ENCODE assay signal across 8 cellular contexts in the genomic region with DNA sequence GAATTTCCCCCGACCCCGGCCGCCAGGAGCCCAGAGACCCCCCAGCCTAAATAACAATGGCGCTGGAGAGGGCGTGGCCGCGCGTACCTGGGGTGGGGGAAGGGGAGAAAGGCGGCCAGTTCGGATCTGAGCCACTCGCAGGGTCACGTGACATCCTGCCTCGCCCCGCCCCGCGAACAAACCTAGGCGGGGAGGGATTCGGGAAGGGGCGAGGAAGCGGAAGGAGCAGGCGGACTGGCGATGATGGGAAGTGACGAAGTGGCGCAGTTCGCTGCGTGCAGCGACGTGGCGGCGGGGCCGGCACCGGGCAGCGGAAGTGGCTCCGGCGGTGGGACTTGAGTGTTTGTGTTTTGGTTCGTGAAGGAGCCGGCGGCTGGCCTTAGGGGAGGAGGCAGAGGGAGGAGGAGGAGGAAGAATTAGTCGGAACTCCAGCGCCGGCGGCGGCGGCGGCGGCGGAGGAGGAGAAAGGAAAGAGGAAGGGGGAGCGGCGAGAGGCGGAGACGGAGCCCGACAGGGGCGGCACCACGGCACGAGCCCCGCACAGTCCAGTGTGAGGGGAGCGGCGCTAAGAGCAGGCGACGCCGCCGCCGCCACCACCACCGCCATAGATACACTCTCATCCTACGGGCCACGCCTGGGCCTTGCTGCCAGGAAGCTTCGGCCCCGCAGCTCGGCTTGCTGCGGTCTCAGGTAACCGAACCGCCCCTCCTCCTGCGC. TPM values are rescaled to one million over a fixed set of nuclear protein-coding genes. Genes with fewer than 3 reads are reported as not detected.
DNase-seq lines count a peak whose midpoint lies in the region; ATAC-seq and TF ChIP-seq lines count a peak whose summit lies in the region.

A gene with protein sequence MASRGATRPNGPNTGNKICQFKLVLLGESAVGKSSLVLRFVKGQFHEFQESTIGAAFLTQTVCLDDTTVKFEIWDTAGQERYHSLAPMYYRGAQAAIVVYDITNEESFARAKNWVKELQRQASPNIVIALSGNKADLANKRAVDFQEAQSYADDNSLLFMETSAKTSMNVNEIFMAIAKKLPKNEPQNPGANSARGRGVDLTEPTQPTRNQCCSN (plus strand): TSS at position 266 of the 717 bp plus-strand sequence. CDS start 3,802 bp downstream, outside the sequence.

- peak within 1 kb of the TSS; percentile 86 for H3K4me3 ChIP-seq in left ventricle myocardium inferior
- H3K4me3 ChIP-seq in prostate gland: peak within 1 kb of the TSS; percentile 82 to 93
- peak within 1 kb of the TSS; percentile 66 for H3K4me3 ChIP-seq in urinary bladder (ENCODE audit: low read depth, low read length)

- peak; percentile 82 for TF ChIP-seq POLR2A in prostate gland (IDR thresholded peaks at IDR 0.05)

- H3K4me1 ChIP-seq in left ventricle myocardium inferior (peaks cover 56% of the 10 kb centered on the region), prostate gland (replicated peaks) (no peaks in the 10 kb centered on the region), urinary bladder (ENCODE audit: insufficient read depth) (no peaks in the 10 kb centered on the region)

- ATAC-seq in GM18498 (IDR thresholded peaks at IDR 0.05; ENCODE audit: unreplicated experiment): peak; percentile 96
- peak; percentile 94 for ATAC-seq in HG02938 (IDR thresholded peaks at IDR 0.05; ENCODE audit: unreplicated experiment)

- TF ChIP-seq CTCF in left ventricle myocardium inferior (IDR thresholded peaks at IDR 0.05; ENCODE audit: borderline replicate concordance): peak; percentile 14
- TF ChIP-seq CTCF in prostate gland (IDR thresholded peaks at IDR 0.05): peak in 2 of 4 experiments; percentile 12 to 29

- H3K27me3 ChIP-seq in left ventricle myocardium inferior (ENCODE audit: low read depth) (no peaks in the 10 kb centered on the region), prostate gland (replicated peaks; ENCODE audit: insufficient read depth) (no peaks in the 10 kb centered on the region)

- H3K36me3 ChIP-seq in left ventricle myocardium inferior (peaks cover 12% of the 10 kb centered on the region), prostate gland (no peaks in the 10 kb centered on the region), urinary bladder (ENCODE audit: insufficient read depth) (no peaks in the 10 kb centered on the region)

- under 1% methylated on average over 73 of the region's 73 CpGs for WGBS in prostate gland
- under 1% methylated on average over 73 of the region's 73 CpGs for WGBS in urinary bladder

- H3K9me3 ChIP-seq in left ventricle myocardium inferior (replicated peaks) (no peaks in the 10 kb centered on the region), prostate gland (no peaks in the 10 kb centered on the region)

- H3K27ac ChIP-seq in angular gyrus (ENCODE audit: low read depth, low read length) (peak within 1 kb of the TSS; percentile 88), left ventricle myocardium inferior (replicated peaks) (peak within 1 kb of the TSS; percentile 92), prostate gland (peak within 1 kb of the TSS; percentile 95 to 99), urinary bladder (ENCODE audit: low read depth) (peak within 1 kb of the TSS; percentile 97)

- DNase-seq in NCI-H187 (lab: John Stamatoyannopoulos, UW) (peak; percentile 53 to 92), T-helper 2 cell (peak; percentile 89 to 99 (median 96)), left ventricle myocardium inferior (peak; percentile 97), prostate gland (ENCODE audit: low spot score) (peak; percentile 98)

- intact Hi-C loops in left ventricle myocardium inferior (cut with micrococcal nuclease) (loop anchor here (10.0 kb wide), 1 partner anchor 78 kb away; no protein-coding TSS in a partner anchor), prostate gland (cut with DNase I) (loop anchor here (2.0 to 5.0 kb wide), 3 partner anchors 90 to 240 kb away; a partner anchor contains a TSS)

RNA-seq across cellular contexts. Expression of the gene that starts here (rescaled TPM):
- total RNA-seq in left ventricle myocardium inferior (52.0 TPM), prostate gland (10 to 100 TPM; 55.4 to 61.5 TPM), urinary bladder (104 TPM)
- polyA plus RNA-seq in urinary bladder: 35.9 TPM

Comparison
In these comparisons a context has a peak if more than half of its experiments do, and no peak if none do; other contexts are left out.
1. Peak in every context shown above with its lines: DNase-seq, ATAC-seq, H3K4me3 ChIP-seq and H3K27ac ChIP-seq.